Comparison of ENCODE assay signal across 24 cellular contexts in genomic region chr7:865921-866320, GRCh38. TPM values are rescaled to one million over a fixed set of nuclear protein-coding genes. Genes with fewer than 3 reads are reported as not detected.
A peak's percentile ranks its signal among the peaks of the same experiment; 100 is the strongest.
DNase-seq lines count a peak whose midpoint lies in the region; TF ChIP-seq lines count a peak whose summit lies in the region.
"Had no signal": no experiment of that assay in that cellular context is flagged by ENCODE, and none has a peak within 500 bp of the region (broad histone marks: within the 10 kb centered on the region; RNA-seq: fewer than 3 reads in every experiment).

No MANE protein-coding gene starts in this region.

- H3K4me1 ChIP-seq in breast epithelium (peaks cover 4 to 10% of the 10 kb centered on the region in 2 donors), mammary epithelial cell (ENCODE audit: insufficient read depth, low read length) (peaks cover 17% of the 10 kb centered on the region), ovary (ENCODE audit: insufficient read depth) (peaks cover 19% of the 10 kb centered on the region), tibial nerve (peaks cover 0 to 13% (median 3%) of the 10 kb centered on the region in 4 donors)
- H3K4me1 ChIP-seq: SJSA1 had no signal

- in situ Hi-C loops in mammary epithelial cell (cut with MboI; ENCODE audit: low sequenced_read_pairs in 2 of 2) = loop anchor here in 1 of 2 donors (5.0 kb wide), 1 partner anchor 74 kb away; no protein-coding TSS in a partner anchor

- H3K27ac Mint-ChIP-seq in activated CD4-positive, alpha-beta T cell treated with anti-CD3 and anti-CD28 coated beads, Interleukin-2, amount 10 ng/mL, durations not matched to agents 7 days and 5 days = no peak overlapping the region
- no peak overlapping the region for H3K27ac Mint-ChIP-seq in T-helper 2 cell treated with Interferon-gamma antibody and Interleukin-4, amounts not matched to agents 5 μg/mL and 100 μg/mL, for 36 hours
- H3K27ac Mint-ChIP-seq: activated naive CD4-positive, alpha-beta T cell treated with anti-CD3 and anti-CD28 coated beads for 36 hours had no signal

- 96% methylated on average over 20 of the region's 25 CpGs for WGBS in mammary epithelial cell (ENCODE audit: low coverage, missing lambda C conversion rate)
- WGBS in ovary, 3 donors = 90 to 93% (median 92%) methylated on average over 25 of the region's 25 CpGs
- 92 to 96% methylated on average over 20 to 25 of the region's 25 CpGs for WGBS in tibial nerve, 2 donors

- no peak for TF ChIP-seq CTCF in breast epithelium (IDR thresholded peaks at IDR 0.05)
- TF ChIP-seq CTCF in mammary epithelial cell (conservative IDR thresholded peaks at IDR 0.05 in 1 of 2, IDR thresholded peaks at IDR 0.05 in 1 of 2; ENCODE audit: extremely low read depth in 1 of 2, insufficient read depth in 1 of 2, low read depth in 1 of 2, low read length in 2 of 2) = no peak
- no peak for TF ChIP-seq CTCF in ovary (IDR thresholded peaks at IDR 0.05)
- no peak for TF ChIP-seq CTCF in tibial nerve (IDR thresholded peaks at IDR 0.05)

- peaks cover 12% of the 10 kb centered on the region for H3K79me2 ChIP-seq in mammary epithelial cell (ENCODE audit: insufficient read depth, low read length)

- no peaks in the 10 kb centered on the region for H3K27me3 Mint-ChIP-seq in activated CD4-positive, alpha-beta T cell treated with anti-CD3 and anti-CD28 coated beads, Interleukin-2, amount 10 ng/mL, durations not matched to agents 7 days and 5 days
- H3K27me3 Mint-ChIP-seq in T-helper 2 cell treated with Interferon-gamma antibody and Interleukin-4, amounts not matched to agents 5 μg/mL and 100 μg/mL, for 36 hours (ENCODE audit: low read depth) = no peaks in the 10 kb centered on the region
- H3K27me3 Mint-ChIP-seq: CD4-positive, alpha-beta memory T cell had no signal

- H3K36me3 Mint-ChIP-seq in activated CD4-positive, alpha-beta T cell treated with anti-CD3 and anti-CD28 coated beads, Interleukin-2, amount 10 ng/mL, durations not matched to agents 7 days and 5 days (ENCODE audit: low read depth) = peaks cover 45% of the 10 kb centered on the region
- H3K36me3 Mint-ChIP-seq in T-helper 2 cell treated with Interferon-gamma antibody and Interleukin-4, amounts not matched to agents 5 μg/mL and 100 μg/mL, for 36 hours (ENCODE audit: low read depth) = peaks cover 34% of the 10 kb centered on the region

- BruUV-seq in mammary epithelial cell (replicated peaks; lab: Mats Ljungman, UMichigan) = no TSS peak

- H3K36me3 ChIP-seq in breast epithelium (no peaks in the 10 kb centered on the region), mammary epithelial cell (ENCODE audit: insufficient read depth, low read length) (peaks cover 10% of the 10 kb centered on the region), ovary (no peaks in the 10 kb centered on the region), tibial nerve (peaks cover 0 to 97% (median 17%) of the 10 kb centered on the region in 3 donors)

- no peak overlapping the region for H3K9ac ChIP-seq in mammary epithelial cell (ENCODE audit: insufficient read depth, low read length)
- H3K9ac ChIP-seq: neural progenitor cell had no signal

- no peak overlapping the region for H3K4me3 ChIP-seq in breast epithelium
- H3K4me3 ChIP-seq in mammary epithelial cell (replicated peaks in 1 of 3; ENCODE audit: insufficient read depth in 1 of 3, low read depth in 2 of 3, low read length in 3 of 3) = no peak overlapping the region
- H3K4me3 ChIP-seq in ovary = no peak overlapping the region
- H3K4me3 ChIP-seq in tibial nerve = no peak overlapping the region
- H3K4me3 ChIP-seq: lower lobe of right lung, neural progenitor cell, SJSA1 had no signal

- H3K4me1 Mint-ChIP-seq in activated CD4-positive, alpha-beta T cell treated with anti-CD3 and anti-CD28 coated beads, Interleukin-2, amount 10 ng/mL, durations not matched to agents 7 days and 5 days = no peaks in the 10 kb centered on the region
- H3K4me1 Mint-ChIP-seq in T-helper 2 cell treated with Interferon-gamma antibody and Interleukin-4, amounts not matched to agents 5 μg/mL and 100 μg/mL, for 36 hours (ENCODE audit: low read depth) = no peaks in the 10 kb centered on the region

- intact Hi-C loops in breast epithelium (cut with DNase I; ENCODE audit: low total_unique reads) (loop anchor here (1.0 kb wide), 1 partner anchor 34 kb away; the partner anchor contains the start of gene SUN1), mammary epithelial cell (cut with micrococcal nuclease) (no loop called here), ovary (cut with DNase I) (loop anchor here in 1 of 4 donors (5.0 kb wide), 2 partner anchors 34 to 79 kb away; partner anchors contain the start of gene SUN1)

- no peaks in the 10 kb centered on the region for H3K27me3 ChIP-seq in breast epithelium
- no peaks in the 10 kb centered on the region for H3K27me3 ChIP-seq in mammary epithelial cell (ENCODE audit: insufficient read depth, low read length)
- no peaks in the 10 kb centered on the region for H3K27me3 ChIP-seq in ovary
- H3K27me3 ChIP-seq in tibial nerve = no peaks in the 10 kb centered on the region
- H3K27me3 ChIP-seq: neural progenitor cell, SJSA1 had no signal

- DNase-seq in breast epithelium (ENCODE audit: low spot score in 2 of 2) = no peak
- DNase-seq in mammary epithelial cell = no peak
- DNase-seq in ovary = no peak
- no peak for DNase-seq in tibial nerve (ENCODE audit: low spot score in 2 of 2)
- DNase-seq in activated CD4-positive, alpha-beta T cell treated with anti-CD3 and anti-CD28 coated beads, Interleukin-2, amount 10 ng/mL, durations not matched to agents 7 days and 5 days = no peak
- no peak for DNase-seq in T-helper 2 cell treated with Interferon-gamma antibody and Interleukin-4, amounts not matched to agents 5 μg/mL and 100 μg/mL, for 36 hours (ENCODE audit: low spot score)
- no peak for DNase-seq in germinal center (ENCODE audit: low spot score)
- DNase-seq: activated CD8-positive, alpha-beta memory T cell treated with anti-CD3 and anti-CD28 coated beads for 24 hours; activated naive CD4-positive, alpha-beta T cell treated with anti-CD3 and anti-CD28 coated beads for 36 hours; activated T-cell treated with anti-CD3 and anti-CD28 coated beads, Interleukin-2, amount 50 U/mL, for 48 hours; amygdala; CD4-positive, alpha-beta memory T cell; EL; H7; hypothalamus; Karpas-422; lower lobe of right lung; NCI-H1436 treated with DMSO at 0.1 percent for 48 hours; NCI-H2171; NCI-H510A treated with DMSO at 0.1 percent for 48 hours; T-helper 1 cell had no signal

- no peaks in the 10 kb centered on the region for H3K9me3 Mint-ChIP-seq in activated CD4-positive, alpha-beta T cell treated with anti-CD3 and anti-CD28 coated beads, Interleukin-2, amount 10 ng/mL, durations not matched to agents 7 days and 5 days
- no peaks in the 10 kb centered on the region for H3K9me3 Mint-ChIP-seq in T-helper 2 cell treated with Interferon-gamma antibody and Interleukin-4, amounts not matched to agents 5 μg/mL and 100 μg/mL, for 36 hours
- H3K9me3 Mint-ChIP-seq: activated naive CD4-positive, alpha-beta T cell treated with anti-CD3 and anti-CD28 coated beads for 36 hours; CD4-positive, alpha-beta memory T cell; neural progenitor cell had no signal

- TF ChIP-seq EP300 in ovary (IDR thresholded peaks at IDR 0.05) (no peak), tibial nerve (IDR thresholded peaks at IDR 0.05) (no peak)

- H3K27ac ChIP-seq in breast epithelium (peak overlapping the region; percentile 92 to 95), mammary epithelial cell (ENCODE audit: insufficient read depth, low read depth, low read length) (no peak overlapping the region), cingulate gyrus (ENCODE audit: low read depth, low read length) (peak overlapping the region; percentile 47), ovary (peak overlapping the region; percentile 45 to 81), tibial nerve (peak overlapping the region; percentile 51 to 83 (median 64))
- H3K27ac ChIP-seq: neural progenitor cell, SJSA1 had no signal

- no peak overlapping the region for H3K4me2 ChIP-seq in mammary epithelial cell (ENCODE audit: insufficient read depth, low read depth, low read length)
- H3K4me2 ChIP-seq: neural progenitor cell had no signal

- H4K20me1 ChIP-seq in mammary epithelial cell (ENCODE audit: insufficient read depth, low read length) = no peaks in the 10 kb centered on the region

- H3K4me3 Mint-ChIP-seq in activated CD4-positive, alpha-beta T cell treated with anti-CD3 and anti-CD28 coated beads, Interleukin-2, amount 10 ng/mL, durations not matched to agents 7 days and 5 days = no peak overlapping the region
- no peak overlapping the region for H3K4me3 Mint-ChIP-seq in T-helper 2 cell treated with Interferon-gamma antibody and Interleukin-4, amounts not matched to agents 5 μg/mL and 100 μg/mL, for 36 hours
- H3K4me3 Mint-ChIP-seq: activated naive CD4-positive, alpha-beta T cell treated with anti-CD3 and anti-CD28 coated beads for 36 hours; CD4-positive, alpha-beta memory T cell; neural progenitor cell had no signal

- TF ChIP-seq POLR2A in breast epithelium (IDR thresholded peaks at IDR 0.05) (no peak), ovary (IDR thresholded peaks at IDR 0.05) (no peak), tibial nerve (IDR thresholded peaks at IDR 0.05) (no peak)

- CTCF ChIA-PET in mammary epithelial cell (lab: Charles Lee; ENCODE audit: low non-redundant PET) = no interaction called here
- CTCF ChIA-PET in activated CD4-positive, alpha-beta T cell treated with anti-CD3 and anti-CD28 coated beads, Interleukin-2, amount 10 ng/mL, durations not matched to agents 7 days and 5 days (lab: Charles Lee) = no interaction called here

- dilution Hi-C loops in mammary epithelial cell (cut with HindIII; ENCODE audit: low sequenced_read_pairs) = no loop called here

- H3K9me3 ChIP-seq in breast epithelium (no peaks in the 10 kb centered on the region), mammary epithelial cell (replicated peaks; ENCODE audit: insufficient read depth, low read length) (no peaks in the 10 kb centered on the region), ovary (no peaks in the 10 kb centered on the region), tibial nerve (no peaks in the 10 kb centered on the region)
- H3K9me3 ChIP-seq: lower lobe of right lung, SJSA1 had no signal

- POLR2A ChIA-PET in activated CD4-positive, alpha-beta T cell treated with anti-CD3 and anti-CD28 coated beads, Interleukin-2, amount 10 ng/mL, durations not matched to agents 7 days and 5 days (lab: Charles Lee) = no interaction called here

- no peak overlapping the region for H2AFZ ChIP-seq in mammary epithelial cell (ENCODE audit: low read depth, low read length)
- H2AFZ ChIP-seq: neural progenitor cell had no signal

RNA-seq across cellular contexts. Expression of gene GET4, which starts 10.4 kb away (rescaled TPM):
- total RNA-seq in breast epithelium = 10 to 100 TPM; 23.7 to 33.4 (median 29.5) TPM
- total RNA-seq in mammary epithelial cell = 10 to 100 TPM; 26.0 to 40.8 TPM
- polyA plus RNA-seq in mammary epithelial cell = 28.5 TPM
- 24.8 TPM for polyA minus RNA-seq in mammary epithelial cell
- total RNA-seq in ovary = 10 to 100 TPM; 16.8 to 37.6 (median 30.4) TPM
- 10 to 100 TPM in 1 of 2 donors, 1 to 10 TPM in 1; 7.2 to 37.2 TPM for polyA plus RNA-seq in ovary
- 10 to 100 TPM; 29.8 to 50.2 (median 38.3) TPM for total RNA-seq in tibial nerve
- total RNA-seq in activated CD4-positive, alpha-beta T cell treated with anti-CD3 and anti-CD28 coated beads, Interleukin-2, amount 10 ng/mL, durations not matched to agents 7 days and 5 days = 10 to 100 TPM; 32.1 to 36.3 TPM

RNA-seq across cellular contexts. Expression of gene SUN1, which starts 33.6 kb away (rescaled TPM):
- total RNA-seq in breast epithelium (100 to 1,000 TPM; 153 to 189 (median 160) TPM), mammary epithelial cell (100 to 1,000 TPM; 135 to 191 TPM), ovary (100 to 1,000 TPM; 140 to 196 (median 154) TPM), tibial nerve (100 to 1,000 TPM; 243 to 263 (median 244) TPM)
- polyA plus RNA-seq in mammary epithelial cell (176 TPM), ovary (100 to 1,000 TPM; 100 to 135 TPM)
- polyA minus RNA-seq in mammary epithelial cell = 160 TPM
- 10 to 100 TPM; 76.8 to 78.5 TPM for total RNA-seq in activated CD4-positive, alpha-beta T cell treated with anti-CD3 and anti-CD28 coated beads, Interleukin-2, amount 10 ng/mL, durations not matched to agents 7 days and 5 days
